In genomic region chr6:41586564-41586963, GRCh38 we compare ENCODE assay signal across 1 cellular context.
TF ChIP-seq lines count a peak whose summit lies in the region.

No MANE protein-coding gene starts in this region.

TF ChIP-seq in IMR-90, 13 proteins besides CTCF, POLR2A, EP300 and RAD21:
- TF ChIP-seq CEBPB (IDR thresholded peaks at IDR 0.05; ENCODE audit: low read depth, low read length) (no peak), MAZ (IDR thresholded peaks at IDR 0.05; ENCODE audit: borderline replicate concordance, low read depth, low read length) (no peak), RFX5 (IDR thresholded peaks at IDR 0.05; ENCODE audit: low read depth, low read length) (no peak)
